ENCODE assay signal across 14 cellular contexts in the genomic region with DNA sequence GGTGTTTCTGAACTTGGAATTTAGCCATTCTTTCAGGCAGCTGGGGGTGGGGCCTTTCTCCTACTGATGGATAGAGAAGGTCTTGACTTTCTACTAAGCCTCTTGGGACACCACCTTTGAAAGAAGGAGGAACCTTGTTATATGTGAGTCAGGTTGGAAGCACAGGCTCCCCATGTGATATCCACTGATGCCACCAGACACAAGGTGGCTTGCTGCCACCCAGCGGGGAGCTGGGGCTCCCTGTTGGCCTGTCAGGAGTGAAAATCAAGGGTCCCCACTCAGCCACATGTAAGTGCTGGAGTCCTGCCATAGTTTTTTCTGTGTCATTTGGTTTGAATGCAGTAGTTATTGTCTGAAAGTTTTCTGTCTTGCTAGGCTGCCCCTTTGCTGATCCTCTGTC.
A peak's percentile ranks its signal among the peaks of the same experiment; 100 is the strongest.
DNase-seq lines count a peak whose midpoint lies in the region; ATAC-seq and TF ChIP-seq lines count a peak whose summit lies in the region.
"Had no signal": no experiment of that assay in that cellular context is flagged by ENCODE, and none has a peak within 500 bp of the region (broad histone marks: within the 10 kb centered on the region; RNA-seq: fewer than 3 reads in every experiment).

No MANE protein-coding gene starts in this region.

- no peaks in the 10 kb centered on the region for H3K27me3 Mint-ChIP-seq in GM23338 (ENCODE audit: insufficient read depth, low read depth, poor library complexity)
- peaks cover 59% of the 10 kb centered on the region for H3K27me3 Mint-ChIP-seq in activated CD8-positive, alpha-beta memory T cell treated with anti-CD3 and anti-CD28 coated beads, Interleukin-2, amount 10 ng/mL, durations not matched to agents 7 days and 5 days

- no peak overlapping the region for H3K4me3 ChIP-seq in DOHH2 (ENCODE audit: low read length)
- no peak overlapping the region for H3K4me3 ChIP-seq in GM23338
- H3K4me3 ChIP-seq in PC-9: no peak overlapping the region
- H3K4me3 ChIP-seq: cardiac muscle cell, lung, uterus had no signal

- TF ChIP-seq CTCF in DOHH2 (IDR thresholded peaks at IDR 0.05; ENCODE audit: low read depth, low read length, poor library complexity, severe bottlenecking) (peak; percentile 45), GM23338 (conservative IDR thresholded peaks at IDR 0.05; ENCODE audit: low read depth in 2 of 2) (peak; percentile 10 to 48; a peak in 2 of 4 replicates), PC-9 (conservative IDR thresholded peaks at IDR 0.05) (peak; percentile 74)

- no peak overlapping the region for H3K27ac Mint-ChIP-seq in GM23338
- no peak overlapping the region for H3K27ac Mint-ChIP-seq in activated CD8-positive, alpha-beta memory T cell treated with anti-CD3 and anti-CD28 coated beads, Interleukin-2, amount 10 ng/mL, durations not matched to agents 7 days and 5 days

- BruUV-seq in PC-9 (replicated peaks; lab: Mats Ljungman, UMichigan): no TSS peak

- H3F3A ChIP-seq in DOHH2 (ENCODE audit: control insufficient read depth, insufficient read depth): no peaks in the 10 kb centered on the region
- no peaks in the 10 kb centered on the region for H3F3A ChIP-seq in GM23338 (replicated peaks; ENCODE audit: low read depth)
- no peaks in the 10 kb centered on the region for H3F3A ChIP-seq in PC-9 (ENCODE audit: insufficient read depth, low read depth)

- H3K4me1 Mint-ChIP-seq in GM23338: peaks cover 15% of the 10 kb centered on the region
- H3K4me1 Mint-ChIP-seq in activated CD8-positive, alpha-beta memory T cell treated with anti-CD3 and anti-CD28 coated beads, Interleukin-2, amount 10 ng/mL, durations not matched to agents 7 days and 5 days: no peaks in the 10 kb centered on the region

- H4K20me1 ChIP-seq in DOHH2 (ENCODE audit: control insufficient read depth, insufficient read depth, low read depth, low read length): no peaks in the 10 kb centered on the region
- H4K20me1 ChIP-seq in GM23338 (replicated peaks; ENCODE audit: insufficient read depth): no peaks in the 10 kb centered on the region
- no peaks in the 10 kb centered on the region for H4K20me1 ChIP-seq in PC-9 (ENCODE audit: insufficient read depth)

- intact Hi-C loops in PC-9 (cut with micrococcal nuclease; ENCODE audit: unreplicated experiment): loop anchor here (1.0 to 5.0 kb wide), 5 partner anchors 244 to 1534 kb away; no protein-coding TSS in a partner anchor

- H3K27me3 ChIP-seq in DOHH2 (ENCODE audit: control insufficient read depth, low read length): no peaks in the 10 kb centered on the region
- H3K27me3 ChIP-seq in GM23338 (ENCODE audit: insufficient read depth): no peaks in the 10 kb centered on the region
- no peaks in the 10 kb centered on the region for H3K27me3 ChIP-seq in PC-9 (ENCODE audit: insufficient read depth, low read depth)
- H3K27me3 ChIP-seq: cardiac muscle cell, uterus had no signal

- ATAC-seq in GM23338: no peak
- ATAC-seq in activated CD8-positive, alpha-beta memory T cell treated with anti-CD3 and anti-CD28 coated beads, Interleukin-2, amount 10 ng/mL, durations not matched to agents 7 days and 5 days: no peak

- H3K27ac ChIP-seq in DOHH2 (ENCODE audit: low read depth, low read length) (no peak overlapping the region), GM23338 (ENCODE audit: low read depth) (no peak overlapping the region), PC-9 (no peak overlapping the region)
- H3K27ac ChIP-seq: cardiac muscle cell, uterus had no signal

- H3K4me3 Mint-ChIP-seq in GM23338: no peak overlapping the region
- H3K4me3 Mint-ChIP-seq in activated CD8-positive, alpha-beta memory T cell treated with anti-CD3 and anti-CD28 coated beads, Interleukin-2, amount 10 ng/mL, durations not matched to agents 7 days and 5 days: no peak overlapping the region

- CTCF ChIA-PET in PC-9 (lab: Charles Lee): interaction anchor here (0.6 to 1.2 kb wide), 3 partner anchors 49 to 761 kb away, joined by 3 to 5 read pairs (median 3); no protein-coding TSS in a partner anchor
- CTCF ChIA-PET in activated CD8-positive, alpha-beta memory T cell treated with anti-CD3 and anti-CD28 coated beads, Interleukin-2, amount 10 ng/mL, durations not matched to agents 7 days and 5 days (lab: Charles Lee): no interaction called here

- POLR2A ChIA-PET in PC-9 (lab: Charles Lee; ENCODE audit: unreplicated experiment): no interaction called here

- H3K79me2 ChIP-seq in DOHH2 (ENCODE audit: control insufficient read depth, low read length): no peaks in the 10 kb centered on the region
- H3K79me2 ChIP-seq in GM23338 (replicated peaks; ENCODE audit: insufficient read depth): no peaks in the 10 kb centered on the region
- H3K79me2 ChIP-seq in PC-9 (ENCODE audit: low read depth): no peaks in the 10 kb centered on the region

- H2AFZ ChIP-seq in GM23338 (no peak overlapping the region), PC-9 (no peak overlapping the region)

- no peaks in the 10 kb centered on the region for H3K9me3 Mint-ChIP-seq in GM23338
- no peaks in the 10 kb centered on the region for H3K9me3 Mint-ChIP-seq in activated CD8-positive, alpha-beta memory T cell treated with anti-CD3 and anti-CD28 coated beads, Interleukin-2, amount 10 ng/mL, durations not matched to agents 7 days and 5 days (ENCODE audit: low read depth)

- H3K9me3 ChIP-seq in DOHH2 (ENCODE audit: control insufficient read depth, insufficient read depth, low read length): no peaks in the 10 kb centered on the region
- no peaks in the 10 kb centered on the region for H3K9me3 ChIP-seq in PC-9 (ENCODE audit: insufficient read depth, low read depth)
- H3K9me3 ChIP-seq: uterus had no signal

- H3K4me1 ChIP-seq in DOHH2 (ENCODE audit: control insufficient read depth, low read length): no peaks in the 10 kb centered on the region
- peaks cover 10% of the 10 kb centered on the region; the same call in 1 of the 2 replicates for H3K4me1 ChIP-seq in GM23338 (ENCODE audit: insufficient read depth)
- no peaks in the 10 kb centered on the region for H3K4me1 ChIP-seq in PC-9 (replicated peaks; ENCODE audit: insufficient read depth)
- H3K4me1 ChIP-seq: uterus had no signal

- H3K4me2 ChIP-seq in DOHH2 (ENCODE audit: low read length): no peak overlapping the region
- no peak overlapping the region for H3K4me2 ChIP-seq in GM23338
- H3K4me2 ChIP-seq in PC-9: no peak overlapping the region

- H3K36me3 ChIP-seq in DOHH2 (ENCODE audit: control insufficient read depth, low read length) (no peaks in the 10 kb centered on the region), GM23338 (ENCODE audit: insufficient read depth) (no peaks in the 10 kb centered on the region), PC-9 (ENCODE audit: low read depth) (no peaks in the 10 kb centered on the region)
- H3K36me3 ChIP-seq: cardiac muscle cell, uterus had no signal

- no peak for DNase-seq in GM23338 (ENCODE audit: low spot score)
- DNase-seq in PC-9: peak; percentile 51 to 64
- DNase-seq in fibroblast of peridontal ligament (ENCODE audit: extremely low read depth): peak; percentile 13
- no peak for DNase-seq in AG08395 (ENCODE audit: low spot score)
- DNase-seq in HCEC 1CT: no peak
- DNase-seq in OCI-M2 (lab: John Stamatoyannopoulos, UW; ENCODE audit: unreplicated experiment): no peak
- no peak for DNase-seq in activated CD8-positive, alpha-beta memory T cell treated with anti-CD3 and anti-CD28 coated beads, Interleukin-2, amount 10 ng/mL, durations not matched to agents 7 days and 5 days
- DNase-seq: activated CD8-positive, alpha-beta memory T cell treated with anti-CD3 and anti-CD28 coated beads, Interleukin-2, amount 50 U/mL, for 4 hours; foreskin melanocyte; NCI-H1930; uterus had no signal

- H3K9me2 ChIP-seq in DOHH2 (replicated peaks; ENCODE audit: control insufficient read depth, low read length) (no peaks in the 10 kb centered on the region), GM23338 (ENCODE audit: insufficient read depth) (no peaks in the 10 kb centered on the region), PC-9 (ENCODE audit: insufficient read depth) (no peaks in the 10 kb centered on the region)

- no peaks in the 10 kb centered on the region for H3K36me3 Mint-ChIP-seq in GM23338 (ENCODE audit: low read depth)
- H3K36me3 Mint-ChIP-seq in activated CD8-positive, alpha-beta memory T cell treated with anti-CD3 and anti-CD28 coated beads, Interleukin-2, amount 10 ng/mL, durations not matched to agents 7 days and 5 days: no peaks in the 10 kb centered on the region

TF ChIP-seq in GM23338, 12 proteins besides CTCF, POLR2A, EP300 and RAD21 (continues in another document):
- TF ChIP-seq JUNB (IDR thresholded peaks at IDR 0.05; ENCODE audit: unreplicated experiment) (no peak), ZNF114 (CRISPR knock-in tag; IDR thresholded peaks at IDR 0.05) (no peak), ZNF331 (CRISPR knock-in tag; IDR thresholded peaks at IDR 0.05; ENCODE audit: low read depth) (no peak), EZH2 (IDR thresholded peaks at IDR 0.05; ENCODE audit: low read depth, unreplicated experiment) (no peak), STAT1 (IDR thresholded peaks at IDR 0.05; ENCODE audit: unreplicated experiment) (no peak), CREB1 (CRISPR knock-in tag; IDR thresholded peaks at IDR 0.05; ENCODE audit: low read depth) (no peak), NANOG (IDR thresholded peaks at IDR 0.05; ENCODE audit: borderline replicate concordance) (no peak), POLR2AphosphoS5 (IDR thresholded peaks at IDR 0.05; ENCODE audit: low read depth) (no peak)
- TF ChIP-seq, protein P1, sequence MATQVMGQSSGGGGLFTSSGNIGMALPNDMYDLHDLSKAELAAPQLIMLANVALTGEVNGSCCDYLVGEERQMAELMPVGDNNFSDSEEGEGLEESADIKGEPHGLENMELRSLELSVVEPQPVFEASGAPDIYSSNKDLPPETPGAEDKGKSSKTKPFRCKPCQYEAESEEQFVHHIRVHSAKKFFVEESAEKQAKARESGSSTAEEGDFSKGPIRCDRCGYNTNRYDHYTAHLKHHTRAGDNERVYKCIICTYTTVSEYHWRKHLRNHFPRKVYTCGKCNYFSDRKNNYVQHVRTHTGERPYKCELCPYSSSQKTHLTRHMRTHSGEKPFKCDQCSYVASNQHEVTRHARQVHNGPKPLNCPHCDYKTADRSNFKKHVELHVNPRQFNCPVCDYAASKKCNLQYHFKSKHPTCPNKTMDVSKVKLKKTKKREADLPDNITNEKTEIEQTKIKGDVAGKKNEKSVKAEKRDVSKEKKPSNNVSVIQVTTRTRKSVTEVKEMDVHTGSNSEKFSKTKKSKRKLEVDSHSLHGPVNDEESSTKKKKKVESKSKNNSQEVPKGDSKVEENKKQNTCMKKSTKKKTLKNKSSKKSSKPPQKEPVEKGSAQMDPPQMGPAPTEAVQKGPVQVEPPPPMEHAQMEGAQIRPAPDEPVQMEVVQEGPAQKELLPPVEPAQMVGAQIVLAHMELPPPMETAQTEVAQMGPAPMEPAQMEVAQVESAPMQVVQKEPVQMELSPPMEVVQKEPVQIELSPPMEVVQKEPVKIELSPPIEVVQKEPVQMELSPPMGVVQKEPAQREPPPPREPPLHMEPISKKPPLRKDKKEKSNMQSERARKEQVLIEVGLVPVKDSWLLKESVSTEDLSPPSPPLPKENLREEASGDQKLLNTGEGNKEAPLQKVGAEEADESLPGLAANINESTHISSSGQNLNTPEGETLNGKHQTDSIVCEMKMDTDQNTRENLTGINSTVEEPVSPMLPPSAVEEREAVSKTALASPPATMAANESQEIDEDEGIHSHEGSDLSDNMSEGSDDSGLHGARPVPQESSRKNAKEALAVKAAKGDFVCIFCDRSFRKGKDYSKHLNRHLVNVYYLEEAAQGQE (IDR thresholded peaks at IDR 0.05; ENCODE audit: unreplicated experiment): no peak

Comparison
In these comparisons a context has a peak if more than half of its experiments do, and no peak if none do; other contexts are left out.
1. DNase-seq: peak in PC-9 (2 of 2) and fibroblast of peridontal ligament (single experiment); none in GM23338 (single experiment), AG08395 (single experiment), HCEC 1CT (single experiment), OCI-M2 (single experiment) and activated CD8-positive, alpha-beta memory T cell treated with anti-CD3 and anti-CD28 coated beads, Interleukin-2, amount 10 ng/mL, durations not matched to agents 7 days and 5 days (single experiment).
2. Peak in every context shown above with its lines, with median percentiles within 50 percentile points of each other: CTCF ChIP-seq.